In genomic region chr19:57279418-57280164, GRCh38 we compare ENCODE assay signal across 1 cellular context.
TF ChIP-seq lines count a peak whose summit lies in the region.

No MANE protein-coding gene starts in this region.

TF ChIP-seq in K562, 482 proteins besides CTCF, POLR2A, EP300 and RAD21 (continued from another document and continues in another):
- no peak for TF ChIP-seq CGGBP1 (CRISPR knock-in tag; IDR thresholded peaks at IDR 0.05)
- TF ChIP-seq BDP1 (IDR thresholded peaks at IDR 0.05; ENCODE audit: insufficient read depth, insufficient read length) = no peak
- TF ChIP-seq SETDB1 (IDR thresholded peaks at IDR 0.05; ENCODE audit: low read length) = no peak
- TF ChIP-seq MAZ (CRISPR knock-in tag; conservative IDR thresholded peaks at IDR 0.05 in 1 of 2, IDR thresholded peaks at IDR 0.05 in 1 of 2) = peak; percentile 13 to 96; a peak in 3 of 4 replicates
- TF ChIP-seq POLR2AphosphoS5 (IDR thresholded peaks at IDR 0.05; ENCODE audit: control insufficient read depth, insufficient read depth, low read depth, low read length) = peak; percentile 83
- no peak for TF ChIP-seq ERF (CRISPR knock-in tag; IDR thresholded peaks at IDR 0.05)
- no peak for TF ChIP-seq FOXA1 (IDR thresholded peaks at IDR 0.05; ENCODE audit: borderline replicate concordance)
- no peak; the same call in 1 of the 2 replicates for TF ChIP-seq CHAMP1 (IDR thresholded peaks at IDR 0.05)
- no peak for TF ChIP-seq SP2 (IDR thresholded peaks at IDR 0.05; ENCODE audit: extremely low read depth, low read depth, low read length, poor library complexity, severe bottlenecking)
- TF ChIP-seq GATAD2B (IDR thresholded peaks at IDR 0.05; ENCODE audit: borderline replicate concordance) = peak; percentile 49
- TF ChIP-seq RBM14 (IDR thresholded peaks at IDR 0.05; ENCODE audit: borderline replicate concordance, insufficient read depth, low read depth, low read length) = no peak
- TF ChIP-seq SMARCA5 (IDR thresholded peaks at IDR 0.05) = no peak
- TF ChIP-seq HNRNPK (IDR thresholded peaks at IDR 0.05; ENCODE audit: low read depth, low read length, poor library complexity, severe bottlenecking) = no peak
- TF ChIP-seq BRF2 (IDR thresholded peaks at IDR 0.05; ENCODE audit: borderline replicate concordance, insufficient read depth, insufficient read length) = no peak
- TF ChIP-seq TFAM (CRISPR knock-in tag; conservative IDR thresholded peaks at IDR 0.05) = no peak
- no peak for TF ChIP-seq SFPQ (IDR thresholded peaks at IDR 0.05; ENCODE audit: low read depth, low read length)
- TF ChIP-seq RNF219 (CRISPR knock-in tag; IDR thresholded peaks at IDR 0.05) = no peak
- TF ChIP-seq PML (IDR thresholded peaks at IDR 0.05; ENCODE audit: low read length) = peak; percentile 61; the same call in 1 of the 2 replicates
- peak in 1 of 2 experiments; percentile 62; a peak in 1 of 3 replicates for TF ChIP-seq CBX3 (IDR thresholded peaks at IDR 0.05; ENCODE audit: borderline replicate concordance in 1 of 2, low read length in 2 of 2)
- no peak for TF ChIP-seq GMEB1 (CRISPR knock-in tag; IDR thresholded peaks at IDR 0.05)
- TF ChIP-seq SMARCA4 (IDR thresholded peaks at IDR 0.05) = peak; percentile 52; the same call in 1 of the 2 replicates
- TF ChIP-seq XRCC5 (IDR thresholded peaks at IDR 0.05; ENCODE audit: low read depth, low read length) = peak; percentile 72; the same call in 1 of the 2 replicates
- TF ChIP-seq ZNF699 (CRISPR knock-in tag; IDR thresholded peaks at IDR 0.05; ENCODE audit: insufficient replicate concordance) = no peak
- peak; percentile 37 for TF ChIP-seq CHD1 (IDR thresholded peaks at IDR 0.05; ENCODE audit: low read length)
- TF ChIP-seq DDX20 (tag; IDR thresholded peaks at IDR 0.05; ENCODE audit: low read depth) = no peak
- TF ChIP-seq MGA (IDR thresholded peaks at IDR 0.05) = peak; percentile 96
- no peak for TF ChIP-seq THRA (IDR thresholded peaks at IDR 0.05)
- TF ChIP-seq ZNF41 (CRISPR knock-in tag; conservative IDR thresholded peaks at IDR 0.05) = 0 out of 2 replicates have a peak, but pooled peaks have one; percentile 37
- TF ChIP-seq SIN3A (IDR thresholded peaks at IDR 0.05; ENCODE audit: borderline replicate concordance in 2 of 2, control insufficient read depth in 1 of 2, low read depth in 2 of 2, low read length in 2 of 2) = peak in 1 of 2 experiments; percentile 64; a peak in 1 of 4 replicates
- no peak for TF ChIP-seq NCOA2 (IDR thresholded peaks at IDR 0.05; ENCODE audit: partially characterized antibody in 2 of 2)
- TF ChIP-seq TBP (optimal IDR thresholded peaks at IDR 0.05; ENCODE audit: low read depth, low read length) = peak; percentile 84
